ENCODE assay signal across 7 cellular contexts in genomic region chrX:129957241-129958099, GRCh38. TPM values are rescaled to one million over a fixed set of nuclear protein-coding genes. Genes with fewer than 3 reads are reported as not detected.
A peak's percentile ranks its signal among the peaks of the same experiment; 100 is the strongest.
DNase-seq lines count a peak whose midpoint lies in the region; ATAC-seq and TF ChIP-seq lines count a peak whose summit lies in the region.

No MANE protein-coding gene starts in this region.

- POLR2A ChIA-PET in SK-N-SH (lab: Yijun Ruan, JAX) = interaction anchor here (0.6 kb wide), 1 partner anchor 103 kb away, joined by 3 read pairs; no protein-coding TSS in a partner anchor

- H3K4me1 ChIP-seq in HUES6 (ENCODE audit: control insufficient read depth, insufficient read depth, low read length) (peaks cover 46% of the 10 kb centered on the region), SK-N-SH (ENCODE audit: control insufficient read depth in 1 of 2, insufficient read depth in 2 of 2, low read depth in 1 of 2, low read length in 1 of 2) (peaks cover 0 to 6% of the 10 kb centered on the region in 2 experiments; a peak in 1 of 4 replicates)

- H3K27me3 ChIP-seq in HUES6 (ENCODE audit: control insufficient read depth, insufficient read depth, low read length) (peaks cover 90% of the 10 kb centered on the region), SK-N-SH (ENCODE audit: insufficient read depth) (peaks cover 41% of the 10 kb centered on the region; the same call in 1 of the 2 replicates)

- ATAC-seq in GM21447 (IDR thresholded peaks at IDR 0.05; ENCODE audit: unreplicated experiment) = peak; percentile 70

- H4K20me1 ChIP-seq in SK-N-SH (ENCODE audit: insufficient read depth) = no peaks in the 10 kb centered on the region

- H3K9me3 ChIP-seq in HUES6 (ENCODE audit: control insufficient read depth, insufficient read depth, low read depth, low read length) = no peaks in the 10 kb centered on the region
- no peaks in the 10 kb centered on the region for H3K9me3 ChIP-seq in SK-N-SH

- peak; percentile 71 for DNase-seq in GM03348 (ENCODE audit: low spot score)
- DNase-seq in SK-N-SH = peak; percentile 84
- peak; percentile 29 to 44 for DNase-seq in cardiac fibroblast (ENCODE audit: low read depth in 2 of 2)
- peak; percentile 56 for DNase-seq in kidney tubule cell (ENCODE audit: low spot score)
- DNase-seq in stimulated activated CD8-positive, alpha-beta memory T cell treated with anti-CD3 and anti-CD28 coated beads, Interleukin-15, amount 100 ng/mL, for 48 hours (ENCODE audit: low read depth in 2 of 2) = peak; percentile 41 to 45

- peak overlapping the region; percentile 82; the same call in 1 of the 2 replicates for H2AFZ ChIP-seq in SK-N-SH (ENCODE audit: low read depth)

- H3K27ac ChIP-seq in HUES6 (ENCODE audit: low read depth, low read length) (no peak overlapping the region), SK-N-SH (ENCODE audit: low read depth in 2 of 2, low read length in 1 of 2) (peak overlapping the region in 1 of 2 experiments; percentile 47; a peak in 1 of 4 replicates)

- H3K9ac ChIP-seq in HUES6 (ENCODE audit: low read length) (peak overlapping the region; percentile 36), SK-N-SH (no peak overlapping the region)

- no peaks in the 10 kb centered on the region for H3K9me2 ChIP-seq in SK-N-SH

- H3K79me2 ChIP-seq in SK-N-SH (ENCODE audit: insufficient read depth) = no peaks in the 10 kb centered on the region

- no peak for TF ChIP-seq CTCF in SK-N-SH (IDR thresholded peaks at IDR 0.05)
- TF ChIP-seq CTCF in cardiac fibroblast (IDR thresholded peaks at IDR 0.05; ENCODE audit: low read depth, low read length) = no peak

- peak overlapping the region; percentile 74 for H3K4me3 ChIP-seq in HUES6 (ENCODE audit: low read depth, low read length)
- peak overlapping the region; percentile 41 to 42; a peak in 2 of 4 replicates for H3K4me3 ChIP-seq in SK-N-SH (ENCODE audit: low read depth in 2 of 2, low read length in 1 of 2)
- H3K4me3 ChIP-seq in cardiac fibroblast (replicated peaks in 1 of 2; ENCODE audit: low read depth in 2 of 2, low read length in 2 of 2) = peak overlapping the region; percentile 21 to 41

- WGBS in SK-N-SH (ENCODE audit: low lambda C conversion rate) = 40% methylated on average over 14 of the region's 56 CpGs

- CTCF ChIA-PET in SK-N-SH (lab: Yijun Ruan, JAX) = interaction anchor here (0.6 to 1.3 kb wide), 3 partner anchors 32 to 103 kb away, joined by 3 to 5 read pairs (median 3); no protein-coding TSS in a partner anchor

- no peak for TF ChIP-seq EP300 in SK-N-SH (IDR thresholded peaks at IDR 0.05; ENCODE audit: borderline replicate concordance in 1 of 2, low read depth in 1 of 2, low read length in 1 of 2)

- TF ChIP-seq RAD21 in SK-N-SH (IDR thresholded peaks at IDR 0.05; ENCODE audit: low read length) = no peak

- H3K4me2 ChIP-seq in SK-N-SH = peak overlapping the region; percentile 76

- H3K36me3 ChIP-seq in HUES6 (ENCODE audit: control insufficient read depth, insufficient read depth, low read length) (no peaks in the 10 kb centered on the region), SK-N-SH (replicated peaks in 1 of 2; ENCODE audit: control insufficient read depth in 1 of 2, insufficient read depth in 2 of 2, low read length in 1 of 2) (no peaks in the 10 kb centered on the region)

- peaks cover 8% of the 10 kb centered on the region for H3F3A ChIP-seq in SK-N-SH (replicated peaks; ENCODE audit: insufficient read depth)

TF ChIP-seq in SK-N-SH, 30 proteins besides CTCF, POLR2A, EP300 and RAD21:
- TF ChIP-seq USF1 (IDR thresholded peaks at IDR 0.05; ENCODE audit: borderline replicate concordance, low read depth) (no peak), ZBTB33 (IDR thresholded peaks at IDR 0.05; ENCODE audit: borderline replicate concordance, low read depth) (no peak), MAX (IDR thresholded peaks at IDR 0.05; ENCODE audit: low read depth) (peak; percentile 63; the same call in 1 of the 2 replicates), POLR2AphosphoS5 (IDR thresholded peaks at IDR 0.05; ENCODE audit: low read depth, low read length) (no peak), NRF1 (IDR thresholded peaks at IDR 0.05; ENCODE audit: low read depth, low read length) (no peak), JUND (IDR thresholded peaks at IDR 0.05) (no peak), MXI1 (IDR thresholded peaks at IDR 0.05; ENCODE audit: low read depth, low read length) (no peak), FOSL2 (IDR thresholded peaks at IDR 0.05; ENCODE audit: borderline replicate concordance, low read depth) (no peak), TAF1 (IDR thresholded peaks at IDR 0.05; ENCODE audit: borderline replicate concordance, low read depth, low read length) (peak; percentile 27; the same call in 1 of the 2 replicates), RCOR1 (IDR thresholded peaks at IDR 0.05; ENCODE audit: low read length) (no peak), TCF12 (IDR thresholded peaks at IDR 0.05) (no peak), SIN3A (IDR thresholded peaks at IDR 0.05; ENCODE audit: borderline replicate concordance, low read depth, low read length) (no peak), USF2 (IDR thresholded peaks at IDR 0.05; ENCODE audit: borderline replicate concordance, low read depth, low read length) (no peak), CHD2 (IDR thresholded peaks at IDR 0.05; ENCODE audit: low read length, partially characterized antibody) (no peak), FOXJ3 (CRISPR knock-in tag; IDR thresholded peaks at IDR 0.05) (no peak), EZH2phosphoT487 (IDR thresholded peaks at IDR 0.05; ENCODE audit: borderline replicate concordance, low read depth) (no peak), RFX5 (IDR thresholded peaks at IDR 0.05; ENCODE audit: low read length) (no peak)

RNA-seq across cellular contexts. Expression of gene BCORL1, which starts 25.0 kb away (rescaled TPM):
- polyA plus RNA-seq in SK-N-SH (2012; rRNA removed) = 1.5 and 4.2 TPM in 2 replicates
- polyA plus RNA-seq in SK-N-SH (2012; cell fraction: cytosol; rRNA removed) = 2.9 and 3.5 TPM in 2 replicates
- 8.7 and 9.5 TPM in 2 replicates for polyA plus RNA-seq in SK-N-SH (2012; cell fraction: nucleus; rRNA removed)

RNA-seq across cellular contexts. Expression of gene UTP14A, which starts 51.5 kb away (rescaled TPM):
- polyA plus RNA-seq in SK-N-SH (2012; rRNA removed) = 25.4 and 31.7 TPM in 2 replicates
- polyA plus RNA-seq in SK-N-SH (2012; cell fraction: cytosol; rRNA removed) = 32.5 and 39.1 TPM in 2 replicates
- 20.9 and 35.7 TPM in 2 replicates for polyA plus RNA-seq in SK-N-SH (2012; cell fraction: nucleus; rRNA removed)
